Comparison of ENCODE assay signal across 17 cellular contexts in genomic region chr3:181823716-181824115, GRCh38.
"Had no signal": no experiment of that assay in that cellular context is flagged by ENCODE, and none has a peak within 500 bp of the region (broad histone marks: within the 10 kb centered on the region; RNA-seq: fewer than 3 reads in every experiment).

No MANE protein-coding gene starts in this region.

- H3K4me3 ChIP-seq: heart left ventricle, right lobe of liver, skin epidermis, tibial nerve had no signal

- H3K4me1 ChIP-seq: heart left ventricle, right lobe of liver, tibial nerve had no signal

- H3K36me3 ChIP-seq: heart left ventricle, right lobe of liver, tibial nerve had no signal

- H3K9me3 ChIP-seq: heart left ventricle, right lobe of liver, tibial nerve had no signal

- FAIRE-seq: islet of Langerhans, urothelium cell line had no signal

- H3K27me3 ChIP-seq: right lobe of liver, tibial nerve had no signal

- H3K27ac ChIP-seq: epithelial cell of prostate, heart left ventricle, right lobe of liver, skin epidermis, tibial nerve had no signal

- DNase-seq: activated CD4-positive, alpha-beta T cell treated with anti-CD3 and anti-CD28 coated beads for 4 hours; activated CD4-positive, alpha-beta T cell treated with anti-CD3 and anti-CD28 coated beads, Interleukin-2, amount 50 U/mL, for 48 hours; activated CD4-positive, CD25-positive, alpha-beta regulatory T cell; activated naive CD4-positive, alpha-beta T cell treated with anti-CD3 and anti-CD28 coated beads for 36 hours; activated naive CD8-positive, alpha-beta T cell treated with anti-CD3 and anti-CD28 coated beads, Interleukin-2, amount 10 ng/mL, durations not matched to agents 7 days and 5 days; activated T-cell treated with anti-CD3 and anti-CD28 coated beads, Interleukin-2, amount 50 U/mL, for 48 hours; amniotic stem cell; cortex of kidney; heart left ventricle; mesenchymal stem cell; right lobe of liver; stimulated activated CD4-positive, alpha-beta T cell treated with anti-CD3 and anti-CD28 coated beads, Interleukin-1b, Interleukin-23, amount 100 ng/mL, for 48 hours had no signal
